1 cellular context compared by ENCODE assay signal in genomic region chr10:132388901-132389630, GRCh38.
A peak's percentile ranks its signal among the peaks of the same experiment; 100 is the strongest.
TF ChIP-seq lines count a peak whose summit lies in the region.

No MANE protein-coding gene starts in this region.

TF ChIP-seq in K562, 482 proteins besides CTCF, POLR2A, EP300 and RAD21 (continued from another document):
- TF ChIP-seq PRDM10 (IDR thresholded peaks at IDR 0.05; ENCODE audit: partially characterized antibody) (peak; percentile 37), USF2 (CRISPR knock-in tag; IDR thresholded peaks at IDR 0.05) (0 out of 2 replicates have a peak, but pooled peaks have one; percentile 9), ZFX (CRISPR knock-in tag; IDR thresholded peaks at IDR 0.05) (peak; percentile 32; the same call in 1 of the 2 replicates), USF1 (CRISPR knock-in tag; IDR thresholded peaks at IDR 0.05) (peak; percentile 67; the same call in 1 of the 2 replicates)
